In the genomic region with DNA sequence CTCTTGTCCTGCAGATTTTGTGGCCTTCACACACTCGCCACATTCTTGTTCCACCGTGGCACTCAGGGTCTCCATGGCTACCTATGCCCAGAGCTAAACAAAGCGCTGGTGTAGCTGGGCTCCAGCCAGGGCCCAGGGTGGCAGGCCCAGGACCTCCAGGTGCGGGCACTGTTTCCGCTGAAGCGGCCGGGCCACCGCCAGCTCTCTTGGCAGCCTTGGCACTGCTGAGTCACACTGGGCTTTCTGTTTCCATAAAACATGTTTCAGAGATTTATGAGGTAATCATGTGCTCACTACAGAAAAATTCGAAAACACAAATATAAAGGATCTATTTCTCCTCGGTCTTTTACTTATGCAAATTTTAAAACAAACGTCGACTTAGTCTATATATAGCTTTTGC, we compare ENCODE assay signal across 9 cellular contexts. TPM values are rescaled to one million over a fixed set of nuclear protein-coding genes. Genes with fewer than 3 reads are reported as not detected.
DNase-seq lines count a peak whose midpoint lies in the region; FAIRE-seq and TF ChIP-seq lines count a peak whose summit lies in the region.
"Had no signal": no experiment of that assay in that cellular context is flagged by ENCODE, and none has a peak within 500 bp of the region (broad histone marks: within the 10 kb centered on the region; RNA-seq: fewer than 3 reads in every experiment).

No MANE protein-coding gene starts in this region.

- no peaks in the 10 kb centered on the region for H3K27me3 ChIP-seq in brain microvascular endothelial cell (replicated peaks)

- H3K4me3 ChIP-seq in brain microvascular endothelial cell (ENCODE audit: low read depth, low read length) = no peak overlapping the region

- no peaks in the 10 kb centered on the region for H3K4me1 Mint-ChIP-seq in progenitor cell of endocrine pancreas (ENCODE audit: low read depth)

- TF ChIP-seq POLR2A in H54 (IDR thresholded peaks at IDR 0.05; ENCODE audit: low read depth, low read length) = no peak

- H3K4me3 Mint-ChIP-seq in progenitor cell of endocrine pancreas (ENCODE audit: low read depth) = no peak overlapping the region

- DNase-seq in ACHN = peak; percentile 79
- peak; percentile 67 for DNase-seq in H54 (ENCODE audit: insufficient read length, low spot score)
- DNase-seq in hypothalamus (lab: John Stamatoyannopoulos, UW) = peak in 33 of 51 donors; percentile 10 to 79 (median 42)
- no peak for DNase-seq in SKM-1 treated with dmso at 0.1 percent for 144 hours (lab: John Stamatoyannopoulos, UW; ENCODE audit: unreplicated experiment)
- DNase-seq in brain microvascular endothelial cell = no peak
- no peak for DNase-seq in cerebellar nuclear complex (lab: John Stamatoyannopoulos, UW)
- no peak for DNase-seq in progenitor cell of endocrine pancreas (ENCODE audit: low spot score, unreplicated experiment)
- DNase-seq: stimulated activated CD4-positive, alpha-beta T cell treated with anti-CD3 and anti-CD28 coated beads, Interleukin-1b, Interleukin-23, amount 100 ng/mL, for 48 hours had no signal

- H3K9me3 Mint-ChIP-seq in progenitor cell of endocrine pancreas (ENCODE audit: low read depth) = no peaks in the 10 kb centered on the region

- no peaks in the 10 kb centered on the region for H3K36me3 ChIP-seq in brain microvascular endothelial cell (replicated peaks)

- no peak overlapping the region for H3K27ac Mint-ChIP-seq in progenitor cell of endocrine pancreas

- no peak for FAIRE-seq in H54 (lab: Jason Lieb, UNC)

- in situ Hi-C loops in ACHN (cut with HindIII; ENCODE audit: low pct_ligation_motif_present, low pct_unique_long_range_greater_than_20kb, low sequenced_read_pairs) = no loop called here
- in situ Hi-C loops in brain microvascular endothelial cell (cut with HindIII; ENCODE audit: low pct_ligation_motif_present, low sequenced_read_pairs) = no loop called here

- H3K27ac ChIP-seq in VCaP = peak overlapping the region; percentile 96
- H3K27ac ChIP-seq in brain microvascular endothelial cell = no peak overlapping the region

- no peaks in the 10 kb centered on the region for H3K36me3 Mint-ChIP-seq in progenitor cell of endocrine pancreas (ENCODE audit: insufficient read depth)

- peak; percentile 40 for TF ChIP-seq CTCF in VCaP (conservative IDR thresholded peaks at IDR 0.05)
- no peak for TF ChIP-seq CTCF in brain microvascular endothelial cell (IDR thresholded peaks at IDR 0.05; ENCODE audit: low read depth, low read length, missing control alignments)
- no peak for TF ChIP-seq CTCF in progenitor cell of endocrine pancreas (IDR thresholded peaks at IDR 0.05; ENCODE audit: unreplicated experiment)

- H3K27me3 Mint-ChIP-seq in progenitor cell of endocrine pancreas = peaks cover 42% of the 10 kb centered on the region

RNA-seq across cellular contexts. Expression of gene AOC1, which starts 51.3 kb away (rescaled TPM):
- total RNA-seq in progenitor cell of endocrine pancreas = 1.9 and 2.9 TPM in 2 replicates

Comparison
In these comparisons a context has a peak if more than half of its experiments do, and no peak if none do; other contexts are left out.
1. DNase-seq: peak in ACHN (single experiment), H54 (single experiment) and hypothalamus (33 of 51); none in SKM-1 treated with dmso at 0.1 percent for 144 hours (single experiment), brain microvascular endothelial cell (single experiment), cerebellar nuclear complex (0 of 2) and progenitor cell of endocrine pancreas (single experiment).